In the genomic region with DNA sequence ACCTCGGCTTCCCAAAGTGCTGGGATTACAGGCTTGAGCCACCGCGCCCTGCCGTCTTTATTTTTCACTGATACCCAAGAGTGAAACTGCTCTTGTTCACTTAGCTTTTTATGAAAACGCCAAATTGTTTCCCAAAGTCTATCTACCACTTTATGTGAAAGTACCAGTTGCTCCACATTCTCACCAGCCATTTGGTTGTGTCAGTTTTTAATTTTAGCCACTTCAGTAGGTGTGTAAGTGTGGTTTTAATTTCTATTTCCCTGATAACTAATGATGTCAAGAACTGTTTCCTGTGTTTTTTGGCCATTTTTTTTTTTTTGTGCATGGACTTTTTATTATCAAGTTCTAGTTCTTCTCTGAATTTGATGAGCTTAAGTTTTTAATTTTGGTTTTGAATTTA, we compare ENCODE assay signal across 27 cellular contexts.
"Had no signal": no experiment of that assay in that cellular context is flagged by ENCODE, and none has a peak within 500 bp of the region (broad histone marks: within the 10 kb centered on the region; RNA-seq: fewer than 3 reads in every experiment).

No MANE protein-coding gene starts in this region.

- ATAC-seq: activated CD8-positive, alpha-beta memory T cell treated with anti-CD3 and anti-CD28 coated beads, Interleukin-2, amount 10 ng/mL, durations not matched to agents 7 days and 5 days; body of pancreas; SK-N-SH treated with all-trans-retinoic acid at 6 μM for 48 hours had no signal

- H3K9me3 ChIP-seq: ascending aorta, body of pancreas, Peyer's patch, SJSA1 had no signal

- H3K4me3 ChIP-seq: ascending aorta, body of pancreas, Peyer's patch, SJSA1 had no signal

- DNase-seq: activated B cell treated with CpG ODN at 0.5 μM for 24 hours; activated CD4-positive, alpha-beta T cell treated with anti-CD3 and anti-CD28 coated beads for 1 hour; activated CD4-positive, alpha-beta T cell treated with anti-CD3 and anti-CD28 coated beads, Interleukin-2, amount 10 ng/mL, durations not matched to agents 24 days and 14 days; activated CD4-positive, alpha-beta T cell treated with anti-CD3 and anti-CD28 coated beads, Interleukin-2, amount 50 U/mL, for 48 hours; activated CD8-positive, alpha-beta memory T cell treated with anti-CD3 and anti-CD28 coated beads, Interleukin-2, amount 10 ng/mL, durations not matched to agents 7 days and 5 days; activated effector memory CD4-positive, alpha-beta T cell treated with Interleukin-2 at 50 U/mL for 16 hours; activated naive CD4-positive, alpha-beta T cell; activated T-cell treated with anti-CD3 and anti-CD28 coated beads, Interleukin-2, amount 50 U/mL, for 24 hours; amniotic stem cell; body of pancreas; IMR-90; Kasumi-1; KBM-7; NCI-H1048; NCI-H146; NCI-H187 treated with DMSO at 0.1 percent for 48 hours; NCI-H2081 treated with DMSO at 0.1 percent for 48 hours; NCI-H446; NCI-H524; Peyer's patch; Right ventricle myocardium superior; SW 1271 had no signal

- H3K27ac ChIP-seq: ascending aorta, body of pancreas, Peyer's patch, RWPE1, SJSA1 had no signal

- H3K4me1 ChIP-seq: ascending aorta, Peyer's patch, SJSA1 had no signal

- H3K27me3 ChIP-seq: ascending aorta, body of pancreas, Peyer's patch, SJSA1 had no signal

- FAIRE-seq: bronchial epithelial cell had no signal
